In genomic region chr3:156787926-156788663, GRCh38 we compare ENCODE assay signal across 7 cellular contexts. TPM values are rescaled to one million over a fixed set of nuclear protein-coding genes. Genes with fewer than 3 reads are reported as not detected.
DNase-seq lines count a peak whose midpoint lies in the region; ATAC-seq lines count a peak whose summit lies in the region.

No MANE protein-coding gene starts in this region.

- DNase-seq in RPMI7951 (ENCODE audit: low read depth) = peak; percentile 98
- peak; percentile 49 for DNase-seq in foreskin melanocyte
- DNase-seq in posterior vena cava (ENCODE audit: low spot score) = no peak
- no peak for DNase-seq in SHP77 treated with DMSO at 0.1 percent for 48 hours (lab: John Stamatoyannopoulos, UW)
- no peak for DNase-seq in activated CD8-positive, alpha-beta memory T cell treated with anti-CD3 and anti-CD28 coated beads for 24 hours

- ATAC-seq in GM18861 (IDR thresholded peaks at IDR 0.05; ENCODE audit: unreplicated experiment) (peak; percentile 86), HG02571 (IDR thresholded peaks at IDR 0.05; ENCODE audit: unreplicated experiment) (peak; percentile 76)

- intact Hi-C loops in posterior vena cava (cut with DNase I) = no loop called here

RNA-seq across cellular contexts. Expression of gene LEKR1, which starts 38.1 kb away (rescaled TPM):
- total RNA-seq in RPMI7951 (2014; rRNA removed; shearing (Covaris generic)) = 1.8 and 2.1 TPM in 2 replicates
- 1 to 10 TPM; 1.4 to 1.6 TPM for total RNA-seq in posterior vena cava

Comparison
In these comparisons a context has a peak if more than half of its experiments do, and no peak if none do; other contexts are left out.
1. DNase-seq: peak in RPMI7951 (single experiment) and foreskin melanocyte (single experiment); none in posterior vena cava (single experiment), SHP77 treated with DMSO at 0.1 percent for 48 hours (single experiment) and activated CD8-positive, alpha-beta memory T cell treated with anti-CD3 and anti-CD28 coated beads for 24 hours (single experiment).